Comparison of ENCODE assay signal across 1 cellular context in genomic region chr11:34929794-34930763, GRCh38.
TF ChIP-seq lines count a peak whose summit lies in the region.

No MANE protein-coding gene starts in this region.

TF ChIP-seq in HepG2, 621 proteins besides CTCF, POLR2A, EP300 and RAD21 (continued from another document and continues in another):
- TF ChIP-seq, protein P1, sequence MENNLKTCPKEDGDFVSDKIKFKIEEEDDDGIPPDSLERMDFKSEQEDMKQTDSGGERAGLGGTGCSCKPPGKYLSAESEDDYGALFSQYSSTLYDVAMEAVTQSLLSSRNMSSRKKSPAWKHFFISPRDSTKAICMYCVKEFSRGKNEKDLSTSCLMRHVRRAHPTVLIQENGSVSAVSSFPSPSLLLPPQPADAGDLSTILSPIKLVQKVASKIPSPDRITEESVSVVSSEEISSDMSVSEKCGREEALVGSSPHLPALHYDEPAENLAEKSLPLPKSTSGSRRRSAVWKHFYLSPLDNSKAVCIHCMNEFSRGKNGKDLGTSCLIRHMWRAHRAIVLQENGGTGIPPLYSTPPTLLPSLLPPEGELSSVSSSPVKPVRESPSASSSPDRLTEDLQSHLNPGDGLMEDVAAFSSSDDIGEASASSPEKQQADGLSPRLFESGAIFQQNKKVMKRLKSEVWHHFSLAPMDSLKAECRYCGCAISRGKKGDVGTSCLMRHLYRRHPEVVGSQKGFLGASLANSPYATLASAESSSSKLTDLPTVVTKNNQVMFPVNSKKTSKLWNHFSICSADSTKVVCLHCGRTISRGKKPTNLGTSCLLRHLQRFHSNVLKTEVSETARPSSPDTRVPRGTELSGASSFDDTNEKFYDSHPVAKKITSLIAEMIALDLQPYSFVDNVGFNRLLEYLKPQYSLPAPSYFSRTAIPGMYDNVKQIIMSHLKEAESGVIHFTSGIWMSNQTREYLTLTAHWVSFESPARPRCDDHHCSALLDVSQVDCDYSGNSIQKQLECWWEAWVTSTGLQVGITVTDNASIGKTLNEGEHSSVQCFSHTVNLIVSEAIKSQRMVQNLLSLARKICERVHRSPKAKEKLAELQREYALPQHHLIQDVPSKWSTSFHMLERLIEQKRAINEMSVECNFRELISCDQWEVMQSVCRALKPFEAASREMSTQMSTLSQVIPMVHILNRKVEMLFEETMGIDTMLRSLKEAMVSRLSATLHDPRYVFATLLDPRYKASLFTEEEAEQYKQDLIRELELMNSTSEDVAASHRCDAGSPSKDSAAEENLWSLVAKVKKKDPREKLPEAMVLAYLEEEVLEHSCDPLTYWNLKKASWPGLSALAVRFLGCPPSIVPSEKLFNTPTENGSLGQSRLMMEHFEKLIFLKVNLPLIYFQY (CRISPR knock-in tag; IDR thresholded peaks at IDR 0.05; ENCODE audit: borderline replicate concordance) = peak; percentile 80
- TF ChIP-seq ELF4 (CRISPR knock-in tag; IDR thresholded peaks at IDR 0.05; ENCODE audit: borderline replicate concordance) (peak; percentile 49; the same call in 1 of the 2 replicates), ZNF724P (CRISPR knock-in tag; IDR thresholded peaks at IDR 0.05; ENCODE audit: borderline replicate concordance) (peak; percentile 80), ZBTB10 (CRISPR knock-in tag; IDR thresholded peaks at IDR 0.05; ENCODE audit: borderline replicate concordance) (no peak), SAP130 (CRISPR knock-in tag; IDR thresholded peaks at IDR 0.05; ENCODE audit: low read depth) (peak; percentile 97), DNMT1 (CRISPR knock-in tag; IDR thresholded peaks at IDR 0.05) (no peak), HMGA1 (CRISPR knock-in tag; conservative IDR thresholded peaks at IDR 0.05) (no peak), KAT7 (CRISPR knock-in tag; IDR thresholded peaks at IDR 0.05; ENCODE audit: borderline replicate concordance) (peak; percentile 54; the same call in 1 of the 2 replicates), SNAI1 (CRISPR knock-in tag; IDR thresholded peaks at IDR 0.05; ENCODE audit: borderline replicate concordance) (no peak), MIER2 (CRISPR knock-in tag; IDR thresholded peaks at IDR 0.05) (no peak), MEIS2 (CRISPR knock-in tag; IDR thresholded peaks at IDR 0.05) (peak; percentile 81; the same call in 1 of the 2 replicates), ZNF33A (CRISPR knock-in tag; IDR thresholded peaks at IDR 0.05; ENCODE audit: borderline replicate concordance) (no peak), SNAPC2 (CRISPR knock-in tag; IDR thresholded peaks at IDR 0.05) (peak; percentile 79; the same call in 1 of the 2 replicates), PHF20 (CRISPR knock-in tag; IDR thresholded peaks at IDR 0.05) (peak; percentile 23; the same call in 1 of the 2 replicates), ZNF607 (CRISPR knock-in tag; IDR thresholded peaks at IDR 0.05; ENCODE audit: borderline replicate concordance) (peak; percentile 24; the same call in 1 of the 2 replicates), GMEB1 (CRISPR knock-in tag; IDR thresholded peaks at IDR 0.05; ENCODE audit: borderline replicate concordance) (no peak; the same call in 1 of the 2 replicates), TBX2 (CRISPR knock-in tag; IDR thresholded peaks at IDR 0.05; ENCODE audit: borderline replicate concordance) (peak; percentile 90), ZNF605 (CRISPR knock-in tag; IDR thresholded peaks at IDR 0.05) (peak; percentile 89), HDAC2 (CRISPR knock-in tag; IDR thresholded peaks at IDR 0.05) (peak; percentile 89), ZNF678 (CRISPR knock-in tag; IDR thresholded peaks at IDR 0.05) (no peak), ZNF326 (CRISPR knock-in tag; IDR thresholded peaks at IDR 0.05; ENCODE audit: borderline replicate concordance) (no peak), BRD4 (CRISPR knock-in tag; IDR thresholded peaks at IDR 0.05) (peak; percentile 50; the same call in 1 of the 2 replicates), JDP2 (CRISPR knock-in tag; IDR thresholded peaks at IDR 0.05; ENCODE audit: borderline replicate concordance) (no peak), ZNF709 (CRISPR knock-in tag; IDR thresholded peaks at IDR 0.05) (peak; percentile 72; the same call in 1 of the 2 replicates), ZNF337 (CRISPR knock-in tag; IDR thresholded peaks at IDR 0.05; ENCODE audit: borderline replicate concordance, low read depth) (peak; percentile 65; the same call in 1 of the 2 replicates), ZBTB38 (CRISPR knock-in tag; IDR thresholded peaks at IDR 0.05) (peak; percentile 75), MAFF (IDR thresholded peaks at IDR 0.05; ENCODE audit: low read depth, low read length) (0 out of 2 replicates have a peak, but pooled peaks have one; percentile 39), ZBTB20 (CRISPR knock-in tag; IDR thresholded peaks at IDR 0.05; ENCODE audit: borderline replicate concordance, low read depth) (peak; percentile 97; the same call in 1 of the 2 replicates), FOXK1 (CRISPR knock-in tag; IDR thresholded peaks at IDR 0.05; ENCODE audit: borderline replicate concordance, low read depth) (peak; percentile 88; the same call in 1 of the 2 replicates), RBAK (CRISPR knock-in tag; IDR thresholded peaks at IDR 0.05) (0 out of 2 replicates have a peak, but pooled peaks have one; percentile 35), ZNF510 (CRISPR knock-in tag; IDR thresholded peaks at IDR 0.05; ENCODE audit: low read depth) (no peak), ZBTB1 (CRISPR knock-in tag; IDR thresholded peaks at IDR 0.05; ENCODE audit: borderline replicate concordance) (no peak), ZNF567 (CRISPR knock-in tag; IDR thresholded peaks at IDR 0.05; ENCODE audit: borderline replicate concordance) (no peak), RAD51 (IDR thresholded peaks at IDR 0.05; ENCODE audit: borderline replicate concordance) (no peak), ZSCAN9 (CRISPR knock-in tag; IDR thresholded peaks at IDR 0.05; ENCODE audit: borderline replicate concordance) (peak; percentile 86; the same call in 1 of the 2 replicates), KLF9 (CRISPR knock-in tag; IDR thresholded peaks at IDR 0.05; ENCODE audit: low read depth) (no peak), MYC (CRISPR knock-in tag; IDR thresholded peaks at IDR 0.05; ENCODE audit: borderline replicate concordance) (peak; percentile 94), TFDP2 (CRISPR knock-in tag; IDR thresholded peaks at IDR 0.05) (peak; percentile 93), ZNF788 (CRISPR knock-in tag; IDR thresholded peaks at IDR 0.05; ENCODE audit: borderline replicate concordance) (peak; percentile 72; the same call in 1 of the 2 replicates), MYNN (CRISPR knock-in tag; IDR thresholded peaks at IDR 0.05; ENCODE audit: low read depth) (0 out of 2 replicates have a peak, but pooled peaks have one; percentile 62), KDM6A (CRISPR knock-in tag; IDR thresholded peaks at IDR 0.05; ENCODE audit: low read depth) (peak; percentile 87), SKIL (CRISPR knock-in tag; IDR thresholded peaks at IDR 0.05; ENCODE audit: borderline replicate concordance) (peak; percentile 64), HHEX (CRISPR knock-in tag; IDR thresholded peaks at IDR 0.05) (0 out of 2 replicates have a peak, but pooled peaks have one; percentile 65), KDM2A (CRISPR knock-in tag; IDR thresholded peaks at IDR 0.05; ENCODE audit: borderline replicate concordance, low read depth) (peak; percentile 72), NAIF1 (CRISPR knock-in tag; IDR thresholded peaks at IDR 0.05; ENCODE audit: borderline replicate concordance) (peak; percentile 90; the same call in 1 of the 2 replicates), NFKBIZ (CRISPR knock-in tag; IDR thresholded peaks at IDR 0.05) (peak; percentile 70; the same call in 1 of the 2 replicates), ZNF891 (CRISPR knock-in tag; IDR thresholded peaks at IDR 0.05) (no peak), CREBL2 (CRISPR knock-in tag; IDR thresholded peaks at IDR 0.05; ENCODE audit: borderline replicate concordance) (peak; percentile 49; the same call in 1 of the 2 replicates), BORCS8-MEF2B (CRISPR knock-in tag; IDR thresholded peaks at IDR 0.05) (peak; percentile 86)
- TF ChIP-seq, protein P2, sequence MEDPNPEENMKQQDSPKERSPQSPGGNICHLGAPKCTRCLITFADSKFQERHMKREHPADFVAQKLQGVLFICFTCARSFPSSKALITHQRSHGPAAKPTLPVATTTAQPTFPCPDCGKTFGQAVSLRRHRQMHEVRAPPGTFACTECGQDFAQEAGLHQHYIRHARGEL (CRISPR knock-in tag; IDR thresholded peaks at IDR 0.05) = no peak
- TF ChIP-seq, protein P3, sequence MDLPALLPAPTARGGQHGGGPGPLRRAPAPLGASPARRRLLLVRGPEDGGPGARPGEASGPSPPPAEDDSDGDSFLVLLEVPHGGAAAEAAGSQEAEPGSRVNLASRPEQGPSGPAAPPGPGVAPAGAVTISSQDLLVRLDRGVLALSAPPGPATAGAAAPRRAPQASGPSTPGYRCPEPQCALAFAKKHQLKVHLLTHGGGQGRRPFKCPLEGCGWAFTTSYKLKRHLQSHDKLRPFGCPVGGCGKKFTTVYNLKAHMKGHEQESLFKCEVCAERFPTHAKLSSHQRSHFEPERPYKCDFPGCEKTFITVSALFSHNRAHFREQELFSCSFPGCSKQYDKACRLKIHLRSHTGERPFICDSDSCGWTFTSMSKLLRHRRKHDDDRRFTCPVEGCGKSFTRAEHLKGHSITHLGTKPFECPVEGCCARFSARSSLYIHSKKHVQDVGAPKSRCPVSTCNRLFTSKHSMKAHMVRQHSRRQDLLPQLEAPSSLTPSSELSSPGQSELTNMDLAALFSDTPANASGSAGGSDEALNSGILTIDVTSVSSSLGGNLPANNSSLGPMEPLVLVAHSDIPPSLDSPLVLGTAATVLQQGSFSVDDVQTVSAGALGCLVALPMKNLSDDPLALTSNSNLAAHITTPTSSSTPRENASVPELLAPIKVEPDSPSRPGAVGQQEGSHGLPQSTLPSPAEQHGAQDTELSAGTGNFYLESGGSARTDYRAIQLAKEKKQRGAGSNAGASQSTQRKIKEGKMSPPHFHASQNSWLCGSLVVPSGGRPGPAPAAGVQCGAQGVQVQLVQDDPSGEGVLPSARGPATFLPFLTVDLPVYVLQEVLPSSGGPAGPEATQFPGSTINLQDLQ (CRISPR knock-in tag; IDR thresholded peaks at IDR 0.05) = no peak
- TF ChIP-seq, protein P4, sequence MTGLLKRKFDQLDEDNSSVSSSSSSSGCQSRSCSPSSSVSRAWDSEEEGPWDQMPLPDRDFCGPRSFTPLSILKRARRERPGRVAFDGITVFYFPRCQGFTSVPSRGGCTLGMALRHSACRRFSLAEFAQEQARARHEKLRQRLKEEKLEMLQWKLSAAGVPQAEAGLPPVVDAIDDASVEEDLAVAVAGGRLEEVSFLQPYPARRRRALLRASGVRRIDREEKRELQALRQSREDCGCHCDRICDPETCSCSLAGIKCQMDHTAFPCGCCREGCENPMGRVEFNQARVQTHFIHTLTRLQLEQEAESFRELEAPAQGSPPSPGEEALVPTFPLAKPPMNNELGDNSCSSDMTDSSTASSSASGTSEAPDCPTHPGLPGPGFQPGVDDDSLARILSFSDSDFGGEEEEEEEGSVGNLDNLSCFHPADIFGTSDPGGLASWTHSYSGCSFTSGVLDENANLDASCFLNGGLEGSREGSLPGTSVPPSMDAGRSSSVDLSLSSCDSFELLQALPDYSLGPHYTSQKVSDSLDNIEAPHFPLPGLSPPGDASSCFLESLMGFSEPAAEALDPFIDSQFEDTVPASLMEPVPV (CRISPR knock-in tag; IDR thresholded peaks at IDR 0.05) = no peak
